Comparison of ENCODE assay signal across 1 cellular context in the genomic region with DNA sequence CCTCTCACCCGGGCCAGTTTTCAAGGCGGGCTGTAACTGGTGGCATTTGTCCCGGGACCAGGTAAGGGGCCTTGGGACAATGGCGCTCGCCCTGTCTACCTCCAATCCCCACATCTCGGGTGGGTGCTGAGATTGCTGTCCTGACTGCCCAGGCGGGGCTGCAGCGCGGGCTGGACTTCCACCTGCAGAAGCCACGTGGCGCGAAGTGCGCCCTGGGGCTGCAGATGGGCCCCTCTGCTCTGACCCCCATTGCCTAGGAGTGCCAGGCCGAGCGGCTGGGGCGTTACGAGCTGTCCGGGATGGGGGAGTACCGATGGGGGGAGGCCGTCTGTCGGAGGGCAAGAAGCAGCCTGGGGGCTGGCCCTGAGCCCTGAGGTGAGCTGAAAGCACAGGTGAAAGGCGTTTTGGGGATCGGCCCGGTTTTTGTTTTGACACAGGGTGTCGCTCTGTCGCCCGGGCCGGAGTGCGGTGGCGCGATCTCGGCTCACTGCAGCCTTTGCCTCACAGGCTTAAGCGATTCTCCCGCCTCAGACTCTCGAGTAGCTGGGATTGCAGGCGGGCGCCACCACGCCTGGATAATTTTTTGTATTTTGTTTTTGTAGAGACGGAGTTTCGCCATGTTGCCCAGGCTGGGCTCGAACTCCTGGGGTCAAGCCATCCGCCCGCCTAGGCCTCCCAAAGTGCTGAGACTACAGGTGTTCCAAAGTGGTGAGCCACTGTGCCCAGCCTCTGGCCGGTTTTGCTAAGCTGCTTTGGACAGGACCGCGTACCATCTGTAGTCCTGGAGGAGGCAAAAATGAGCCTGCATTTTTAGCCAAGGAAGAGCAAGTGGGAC.
TF ChIP-seq lines count a peak whose summit lies in the region.

A gene with protein sequence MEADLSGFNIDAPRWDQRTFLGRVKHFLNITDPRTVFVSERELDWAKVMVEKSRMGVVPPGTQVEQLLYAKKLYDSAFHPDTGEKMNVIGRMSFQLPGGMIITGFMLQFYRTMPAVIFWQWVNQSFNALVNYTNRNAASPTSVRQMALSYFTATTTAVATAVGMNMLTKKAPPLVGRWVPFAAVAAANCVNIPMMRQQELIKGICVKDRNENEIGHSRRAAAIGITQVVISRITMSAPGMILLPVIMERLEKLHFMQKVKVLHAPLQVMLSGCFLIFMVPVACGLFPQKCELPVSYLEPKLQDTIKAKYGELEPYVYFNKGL (plus strand): TSS at position 16 of the 835 bp plus-strand sequence. CDS start 12,001 bp downstream, outside the sequence.

TF ChIP-seq in K562, 482 proteins besides CTCF, POLR2A, EP300 and RAD21 (continued from another document and continues in another):
- TF ChIP-seq, protein P1, sequence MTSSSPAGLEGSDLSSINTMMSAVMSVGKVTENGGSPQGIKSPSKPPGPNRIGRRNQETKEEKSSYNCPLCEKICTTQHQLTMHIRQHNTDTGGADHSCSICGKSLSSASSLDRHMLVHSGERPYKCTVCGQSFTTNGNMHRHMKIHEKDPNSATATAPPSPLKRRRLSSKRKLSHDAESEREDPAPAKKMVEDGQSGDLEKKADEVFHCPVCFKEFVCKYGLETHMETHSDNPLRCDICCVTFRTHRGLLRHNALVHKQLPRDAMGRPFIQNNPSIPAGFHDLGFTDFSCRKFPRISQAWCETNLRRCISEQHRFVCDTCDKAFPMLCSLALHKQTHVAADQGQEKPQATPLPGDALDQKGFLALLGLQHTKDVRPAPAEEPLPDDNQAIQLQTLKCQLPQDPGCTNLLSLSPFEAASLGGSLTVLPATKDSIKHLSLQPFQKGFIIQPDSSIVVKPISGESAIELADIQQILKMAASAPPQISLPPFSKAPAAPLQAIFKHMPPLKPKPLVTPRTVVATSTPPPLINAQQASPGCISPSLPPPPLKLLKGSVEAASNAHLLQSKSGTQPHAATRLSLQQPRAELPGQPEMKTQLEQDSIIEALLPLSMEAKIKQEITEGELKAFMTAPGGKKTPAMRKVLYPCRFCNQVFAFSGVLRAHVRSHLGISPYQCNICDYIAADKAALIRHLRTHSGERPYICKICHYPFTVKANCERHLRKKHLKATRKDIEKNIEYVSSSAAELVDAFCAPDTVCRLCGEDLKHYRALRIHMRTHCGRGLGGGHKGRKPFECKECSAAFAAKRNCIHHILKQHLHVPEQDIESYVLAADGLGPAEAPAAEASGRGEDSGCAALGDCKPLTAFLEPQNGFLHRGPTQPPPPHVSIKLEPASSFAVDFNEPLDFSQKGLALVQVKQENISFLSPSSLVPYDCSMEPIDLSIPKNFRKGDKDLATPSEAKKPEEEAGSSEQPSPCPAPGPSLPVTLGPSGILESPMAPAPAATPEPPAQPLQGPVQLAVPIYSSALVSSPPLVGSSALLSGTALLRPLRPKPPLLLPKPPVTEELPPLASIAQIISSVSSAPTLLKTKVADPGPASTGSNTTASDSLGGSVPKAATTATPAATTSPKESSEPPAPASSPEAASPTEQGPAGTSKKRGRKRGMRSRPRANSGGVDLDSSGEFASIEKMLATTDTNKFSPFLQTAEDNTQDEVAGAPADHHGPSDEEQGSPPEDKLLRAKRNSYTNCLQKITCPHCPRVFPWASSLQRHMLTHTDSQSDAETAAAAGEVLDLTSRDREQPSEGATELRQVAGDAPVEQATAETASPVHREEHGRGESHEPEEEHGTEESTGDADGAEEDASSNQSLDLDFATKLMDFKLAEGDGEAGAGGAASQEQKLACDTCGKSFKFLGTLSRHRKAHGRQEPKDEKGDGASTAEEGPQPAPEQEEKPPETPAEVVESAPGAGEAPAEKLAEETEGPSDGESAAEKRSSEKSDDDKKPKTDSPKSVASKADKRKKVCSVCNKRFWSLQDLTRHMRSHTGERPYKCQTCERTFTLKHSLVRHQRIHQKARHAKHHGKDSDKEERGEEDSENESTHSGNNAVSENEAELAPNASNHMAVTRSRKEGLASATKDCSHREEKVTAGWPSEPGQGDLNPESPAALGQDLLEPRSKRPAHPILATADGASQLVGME (CRISPR knock-in tag; IDR thresholded peaks at IDR 0.05) = no peak
- TF ChIP-seq ASH1L (IDR thresholded peaks at IDR 0.05; ENCODE audit: borderline replicate concordance, low read depth, partially characterized antibody) (no peak), RBM25 (IDR thresholded peaks at IDR 0.05; ENCODE audit: low read depth, low read length, severe bottlenecking) (no peak), ZBTB8A (IDR thresholded peaks at IDR 0.05; ENCODE audit: partially characterized antibody) (no peak), ZNF644 (tag; IDR thresholded peaks at IDR 0.05; ENCODE audit: low read depth) (no peak), BACH1 (tag; IDR thresholded peaks at IDR 0.05) (no peak), EWSR1 (IDR thresholded peaks at IDR 0.05; ENCODE audit: borderline replicate concordance, low read depth, partially characterized antibody) (no peak), ZNF274 (IDR thresholded peaks at IDR 0.05; ENCODE audit: borderline replicate concordance, low read depth, low read length) (no peak), CBX2 (IDR thresholded peaks at IDR 0.05; ENCODE audit: insufficient read depth, low read length, poor library complexity, severe bottlenecking) (no peak), MYNN (IDR thresholded peaks at IDR 0.05) (no peak), MYNN (CRISPR knock-in tag; IDR thresholded peaks at IDR 0.05) (no peak), HEY1 (CRISPR knock-in tag; IDR thresholded peaks at IDR 0.05; ENCODE audit: borderline replicate concordance) (no peak), TCF3 (CRISPR knock-in tag; IDR thresholded peaks at IDR 0.05) (no peak; the same call in 1 of the 2 replicates), GTF2A2 (tag; IDR thresholded peaks at IDR 0.05) (no peak), ZKSCAN8 (CRISPR knock-in tag; IDR thresholded peaks at IDR 0.05) (no peak), GATAD2B (IDR thresholded peaks at IDR 0.05; ENCODE audit: borderline replicate concordance) (no peak), NCOA2 (IDR thresholded peaks at IDR 0.05; ENCODE audit: partially characterized antibody in 2 of 2) (no peak), HDAC8 (tag; IDR thresholded peaks at IDR 0.05) (no peak), ZNF695 (CRISPR knock-in tag; IDR thresholded peaks at IDR 0.05) (no peak), BDP1 (IDR thresholded peaks at IDR 0.05; ENCODE audit: insufficient read depth, insufficient read length) (no peak), NFXL1 (CRISPR knock-in tag; IDR thresholded peaks at IDR 0.05) (no peak), MAZ (CRISPR knock-in tag; conservative IDR thresholded peaks at IDR 0.05 in 1 of 2, IDR thresholded peaks at IDR 0.05 in 1 of 2) (peak in 1 of 2 experiments; percentile 19; a peak in 1 of 4 replicates), XRCC3 (IDR thresholded peaks at IDR 0.05) (no peak), POLR3A (IDR thresholded peaks at IDR 0.05; ENCODE audit: borderline replicate concordance, extremely low read depth, insufficient read depth, insufficient read length) (no peak), NUFIP1 (IDR thresholded peaks at IDR 0.05; ENCODE audit: partially characterized antibody) (no peak), IRF2 (CRISPR knock-in tag; IDR thresholded peaks at IDR 0.05) (no peak), PTRF (tag; IDR thresholded peaks at IDR 0.05) (no peak)
- TF ChIP-seq, protein P2, sequence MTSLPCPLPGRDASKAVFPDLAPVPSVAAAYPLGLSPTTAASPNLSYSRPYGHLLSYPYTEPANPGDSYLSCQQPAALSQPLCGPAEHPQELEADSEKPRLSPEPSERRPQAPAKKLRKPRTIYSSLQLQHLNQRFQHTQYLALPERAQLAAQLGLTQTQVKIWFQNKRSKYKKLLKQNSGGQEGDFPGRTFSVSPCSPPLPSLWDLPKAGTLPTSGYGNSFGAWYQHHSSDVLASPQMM (CRISPR knock-in tag; IDR thresholded peaks at IDR 0.05) = no peak
- TF ChIP-seq, protein P3, sequence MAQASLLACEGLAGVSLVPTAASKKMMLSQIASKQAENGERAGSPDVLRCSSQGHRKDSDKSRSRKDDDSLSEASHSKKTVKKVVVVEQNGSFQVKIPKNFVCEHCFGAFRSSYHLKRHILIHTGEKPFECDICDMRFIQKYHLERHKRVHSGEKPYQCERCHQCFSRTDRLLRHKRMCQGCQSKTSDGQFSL (CRISPR knock-in tag; IDR thresholded peaks at IDR 0.05) = peak; percentile 50; the same call in 1 of the 2 replicates
- TF ChIP-seq, protein P3 (tag; IDR thresholded peaks at IDR 0.05) = no peak
- TF ChIP-seq, protein P4, sequence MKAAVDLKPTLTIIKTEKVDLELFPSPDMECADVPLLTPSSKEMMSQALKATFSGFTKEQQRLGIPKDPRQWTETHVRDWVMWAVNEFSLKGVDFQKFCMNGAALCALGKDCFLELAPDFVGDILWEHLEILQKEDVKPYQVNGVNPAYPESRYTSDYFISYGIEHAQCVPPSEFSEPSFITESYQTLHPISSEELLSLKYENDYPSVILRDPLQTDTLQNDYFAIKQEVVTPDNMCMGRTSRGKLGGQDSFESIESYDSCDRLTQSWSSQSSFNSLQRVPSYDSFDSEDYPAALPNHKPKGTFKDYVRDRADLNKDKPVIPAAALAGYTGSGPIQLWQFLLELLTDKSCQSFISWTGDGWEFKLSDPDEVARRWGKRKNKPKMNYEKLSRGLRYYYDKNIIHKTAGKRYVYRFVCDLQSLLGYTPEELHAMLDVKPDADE (conservative IDR thresholded peaks at IDR 0.05; ENCODE audit: control insufficient read depth, low read depth, low read length) = 0 out of 2 replicates have a peak, but pooled peaks have one; percentile 20
- TF ChIP-seq, protein P5, sequence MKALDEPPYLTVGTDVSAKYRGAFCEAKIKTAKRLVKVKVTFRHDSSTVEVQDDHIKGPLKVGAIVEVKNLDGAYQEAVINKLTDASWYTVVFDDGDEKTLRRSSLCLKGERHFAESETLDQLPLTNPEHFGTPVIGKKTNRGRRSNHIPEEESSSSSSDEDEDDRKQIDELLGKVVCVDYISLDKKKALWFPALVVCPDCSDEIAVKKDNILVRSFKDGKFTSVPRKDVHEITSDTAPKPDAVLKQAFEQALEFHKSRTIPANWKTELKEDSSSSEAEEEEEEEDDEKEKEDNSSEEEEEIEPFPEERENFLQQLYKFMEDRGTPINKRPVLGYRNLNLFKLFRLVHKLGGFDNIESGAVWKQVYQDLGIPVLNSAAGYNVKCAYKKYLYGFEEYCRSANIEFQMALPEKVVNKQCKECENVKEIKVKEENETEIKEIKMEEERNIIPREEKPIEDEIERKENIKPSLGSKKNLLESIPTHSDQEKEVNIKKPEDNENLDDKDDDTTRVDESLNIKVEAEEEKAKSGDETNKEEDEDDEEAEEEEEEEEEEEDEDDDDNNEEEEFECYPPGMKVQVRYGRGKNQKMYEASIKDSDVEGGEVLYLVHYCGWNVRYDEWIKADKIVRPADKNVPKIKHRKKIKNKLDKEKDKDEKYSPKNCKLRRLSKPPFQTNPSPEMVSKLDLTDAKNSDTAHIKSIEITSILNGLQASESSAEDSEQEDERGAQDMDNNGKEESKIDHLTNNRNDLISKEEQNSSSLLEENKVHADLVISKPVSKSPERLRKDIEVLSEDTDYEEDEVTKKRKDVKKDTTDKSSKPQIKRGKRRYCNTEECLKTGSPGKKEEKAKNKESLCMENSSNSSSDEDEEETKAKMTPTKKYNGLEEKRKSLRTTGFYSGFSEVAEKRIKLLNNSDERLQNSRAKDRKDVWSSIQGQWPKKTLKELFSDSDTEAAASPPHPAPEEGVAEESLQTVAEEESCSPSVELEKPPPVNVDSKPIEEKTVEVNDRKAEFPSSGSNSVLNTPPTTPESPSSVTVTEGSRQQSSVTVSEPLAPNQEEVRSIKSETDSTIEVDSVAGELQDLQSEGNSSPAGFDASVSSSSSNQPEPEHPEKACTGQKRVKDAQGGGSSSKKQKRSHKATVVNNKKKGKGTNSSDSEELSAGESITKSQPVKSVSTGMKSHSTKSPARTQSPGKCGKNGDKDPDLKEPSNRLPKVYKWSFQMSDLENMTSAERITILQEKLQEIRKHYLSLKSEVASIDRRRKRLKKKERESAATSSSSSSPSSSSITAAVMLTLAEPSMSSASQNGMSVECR (CRISPR knock-in tag; IDR thresholded peaks at IDR 0.05) = peak; percentile 90
- TF ChIP-seq, protein P6, sequence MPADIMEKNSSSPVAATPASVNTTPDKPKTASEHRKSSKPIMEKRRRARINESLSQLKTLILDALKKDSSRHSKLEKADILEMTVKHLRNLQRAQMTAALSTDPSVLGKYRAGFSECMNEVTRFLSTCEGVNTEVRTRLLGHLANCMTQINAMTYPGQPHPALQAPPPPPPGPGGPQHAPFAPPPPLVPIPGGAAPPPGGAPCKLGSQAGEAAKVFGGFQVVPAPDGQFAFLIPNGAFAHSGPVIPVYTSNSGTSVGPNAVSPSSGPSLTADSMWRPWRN (IDR thresholded peaks at IDR 0.05; ENCODE audit: low read depth) = no peak
- TF ChIP-seq, protein P7, sequence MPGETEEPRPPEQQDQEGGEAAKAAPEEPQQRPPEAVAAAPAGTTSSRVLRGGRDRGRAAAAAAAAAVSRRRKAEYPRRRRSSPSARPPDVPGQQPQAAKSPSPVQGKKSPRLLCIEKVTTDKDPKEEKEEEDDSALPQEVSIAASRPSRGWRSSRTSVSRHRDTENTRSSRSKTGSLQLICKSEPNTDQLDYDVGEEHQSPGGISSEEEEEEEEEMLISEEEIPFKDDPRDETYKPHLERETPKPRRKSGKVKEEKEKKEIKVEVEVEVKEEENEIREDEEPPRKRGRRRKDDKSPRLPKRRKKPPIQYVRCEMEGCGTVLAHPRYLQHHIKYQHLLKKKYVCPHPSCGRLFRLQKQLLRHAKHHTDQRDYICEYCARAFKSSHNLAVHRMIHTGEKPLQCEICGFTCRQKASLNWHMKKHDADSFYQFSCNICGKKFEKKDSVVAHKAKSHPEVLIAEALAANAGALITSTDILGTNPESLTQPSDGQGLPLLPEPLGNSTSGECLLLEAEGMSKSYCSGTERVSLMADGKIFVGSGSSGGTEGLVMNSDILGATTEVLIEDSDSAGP (CRISPR knock-in tag; IDR thresholded peaks at IDR 0.05) = no peak
- TF ChIP-seq, protein P8, sequence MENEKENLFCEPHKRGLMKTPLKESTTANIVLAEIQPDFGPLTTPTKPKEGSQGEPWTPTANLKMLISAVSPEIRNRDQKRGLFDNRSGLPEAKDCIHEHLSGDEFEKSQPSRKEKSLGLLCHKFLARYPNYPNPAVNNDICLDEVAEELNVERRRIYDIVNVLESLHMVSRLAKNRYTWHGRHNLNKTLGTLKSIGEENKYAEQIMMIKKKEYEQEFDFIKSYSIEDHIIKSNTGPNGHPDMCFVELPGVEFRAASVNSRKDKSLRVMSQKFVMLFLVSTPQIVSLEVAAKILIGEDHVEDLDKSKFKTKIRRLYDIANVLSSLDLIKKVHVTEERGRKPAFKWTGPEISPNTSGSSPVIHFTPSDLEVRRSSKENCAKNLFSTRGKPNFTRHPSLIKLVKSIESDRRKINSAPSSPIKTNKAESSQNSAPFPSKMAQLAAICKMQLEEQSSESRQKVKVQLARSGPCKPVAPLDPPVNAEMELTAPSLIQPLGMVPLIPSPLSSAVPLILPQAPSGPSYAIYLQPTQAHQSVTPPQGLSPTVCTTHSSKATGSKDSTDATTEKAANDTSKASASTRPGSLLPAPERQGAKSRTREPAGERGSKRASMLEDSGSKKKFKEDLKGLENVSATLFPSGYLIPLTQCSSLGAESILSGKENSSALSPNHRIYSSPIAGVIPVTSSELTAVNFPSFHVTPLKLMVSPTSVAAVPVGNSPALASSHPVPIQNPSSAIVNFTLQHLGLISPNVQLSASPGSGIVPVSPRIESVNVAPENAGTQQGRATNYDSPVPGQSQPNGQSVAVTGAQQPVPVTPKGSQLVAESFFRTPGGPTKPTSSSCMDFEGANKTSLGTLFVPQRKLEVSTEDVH (IDR thresholded peaks at IDR 0.05; ENCODE audit: low read depth, partially characterized antibody) = no peak
